Comparison of ENCODE assay signal across 15 cellular contexts in the genomic region with DNA sequence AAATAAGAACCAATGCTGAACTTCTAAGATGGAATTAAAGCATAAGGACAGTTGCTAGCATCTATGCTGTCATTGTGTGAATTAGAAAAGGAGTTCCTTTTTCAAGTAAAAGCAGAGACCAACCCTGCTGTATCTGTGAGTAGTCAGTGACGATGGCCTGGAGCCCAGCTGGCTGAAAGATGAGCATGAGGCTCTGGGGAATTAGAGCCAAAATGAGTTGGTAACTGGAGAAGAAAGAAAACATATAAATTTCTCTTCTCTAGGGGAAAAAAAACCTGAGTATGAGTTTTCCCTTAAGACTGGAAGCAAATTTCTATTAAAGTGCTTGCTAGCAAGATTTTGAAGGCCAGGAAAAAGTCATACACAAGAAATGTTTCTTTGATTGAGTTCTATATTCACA. TPM values are rescaled to one million over a fixed set of nuclear protein-coding genes. Genes with fewer than 3 reads are reported as not detected.
DNase-seq lines count a peak whose midpoint lies in the region; ATAC-seq and TF ChIP-seq lines count a peak whose summit lies in the region.
"Had no signal": no experiment of that assay in that cellular context is flagged by ENCODE, and none has a peak within 500 bp of the region (broad histone marks: within the 10 kb centered on the region; RNA-seq: fewer than 3 reads in every experiment).

No MANE protein-coding gene starts in this region.

- no peaks in the 10 kb centered on the region for H3K4me1 ChIP-seq in HAP-1

- H3K36me3 ChIP-seq in HAP-1 (replicated peaks) = no peaks in the 10 kb centered on the region

- no peak overlapping the region for H3K4me3 ChIP-seq in cardiac fibroblast (replicated peaks in 1 of 2; ENCODE audit: low read depth in 2 of 2, low read length in 2 of 2)
- no peak overlapping the region for H3K4me3 ChIP-seq in HAP-1

- H3K36me3 Mint-ChIP-seq in mesothelial cell of epicardium = no peaks in the 10 kb centered on the region
- H3K36me3 Mint-ChIP-seq: activated CD4-positive, alpha-beta memory T cell treated with anti-CD3 and anti-CD28 coated beads for 36 hours had no signal

- in situ Hi-C loops in HAP-1 (cut with MboI; ENCODE audit: low sequenced_read_pairs) = no loop called here

- no peak overlapping the region for H3K4me3 Mint-ChIP-seq in mesothelial cell of epicardium
- H3K4me3 Mint-ChIP-seq: activated CD4-positive, alpha-beta memory T cell treated with anti-CD3 and anti-CD28 coated beads for 36 hours had no signal

- peaks cover 8% of the 10 kb centered on the region for H3K27me3 ChIP-seq in HAP-1 (ENCODE audit: low read depth)

- peaks cover 9% of the 10 kb centered on the region for H3K4me1 Mint-ChIP-seq in mesothelial cell of epicardium

- intact Hi-C loops in posterior vena cava (cut with DNase I) = no loop called here

- peaks cover 16% of the 10 kb centered on the region for H3K9me3 Mint-ChIP-seq in mesothelial cell of epicardium
- H3K9me3 Mint-ChIP-seq: activated CD4-positive, alpha-beta memory T cell treated with anti-CD3 and anti-CD28 coated beads for 36 hours had no signal

- no peaks in the 10 kb centered on the region for H3K9me3 ChIP-seq in HAP-1

- no peak for TF ChIP-seq CTCF in cardiac fibroblast (IDR thresholded peaks at IDR 0.05; ENCODE audit: low read depth, low read length)
- TF ChIP-seq CTCF in mesothelial cell of epicardium (IDR thresholded peaks at IDR 0.05; ENCODE audit: unreplicated experiment) = no peak

- H3K27me3 Mint-ChIP-seq in mesothelial cell of epicardium (ENCODE audit: low read depth) = peaks cover 3% of the 10 kb centered on the region

- DNase-seq in AG08396 (ENCODE audit: low spot score) (peak; percentile 25), NCI-H2171 (lab: John Stamatoyannopoulos, UW) (peak; percentile 73), cardiac fibroblast (ENCODE audit: low read depth in 2 of 2) (peak; percentile 5 to 70), mesothelial cell of epicardium (ENCODE audit: low spot score in 2 of 2, unreplicated experiment in 2 of 2) (no peak), HAP-1 (ENCODE audit: low spot score in 2 of 2) (no peak), posterior vena cava (ENCODE audit: low spot score) (no peak)
- DNase-seq: activated CD4-positive, alpha-beta memory T cell treated with anti-CD3 and anti-CD28 coated beads for 36 hours; activated effector memory CD4-positive, alpha-beta T cell treated with anti-CD3 and anti-CD28 coated beads, Interleukin-2, amount 50 U/mL, for 16 hours; foreskin melanocyte; left colon; OCI-M1; T-helper 2 cell had no signal

- H3K27ac Mint-ChIP-seq in mesothelial cell of epicardium = peak overlapping the region; percentile 61
- H3K27ac Mint-ChIP-seq: activated CD4-positive, alpha-beta memory T cell treated with anti-CD3 and anti-CD28 coated beads for 36 hours had no signal

- ATAC-seq in HG02759 (IDR thresholded peaks at IDR 0.05; ENCODE audit: unreplicated experiment) (no peak), HG03342 (IDR thresholded peaks at IDR 0.05; ENCODE audit: unreplicated experiment) (no peak)
- ATAC-seq: left colon had no signal

RNA-seq across cellular contexts. Expression of gene SPZ1, which starts 1.6 kb away (rescaled TPM):
- total RNA-seq in mesothelial cell of epicardium (not detected in 3 replicates), posterior vena cava (not detected)
- total RNA-seq: activated CD4-positive, alpha-beta memory T cell treated with anti-CD3 and anti-CD28 coated beads for 36 hours; Daoy; left colon had no signal

Comparison
In these comparisons a context has a peak if more than half of its experiments do, and no peak if none do; other contexts are left out.
1. DNase-seq: peak in AG08396 (single experiment), NCI-H2171 (single experiment) and cardiac fibroblast (2 of 2); none in mesothelial cell of epicardium (0 of 2), HAP-1 (0 of 2) and posterior vena cava (single experiment).